In genomic region chr13:27168086-27168485, GRCh38 we compare ENCODE assay signal across 11 cellular contexts. TPM values are rescaled to one million over a fixed set of nuclear protein-coding genes. Genes with fewer than 3 reads are reported as not detected.
A peak's percentile ranks its signal among the peaks of the same experiment; 100 is the strongest.
DNase-seq lines count a peak whose midpoint lies in the region; ATAC-seq and TF ChIP-seq lines count a peak whose summit lies in the region.
"Had no signal": no experiment of that assay in that cellular context is flagged by ENCODE, and none has a peak within 500 bp of the region (broad histone marks: within the 10 kb centered on the region; RNA-seq: fewer than 3 reads in every experiment).

No MANE protein-coding gene starts in this region.

- H3K4me3 Mint-ChIP-seq in activated T-cell treated with anti-CD3 and anti-CD28 coated beads, Interleukin-2, amount 50 U/mL, for 24 hours = peak overlapping the region; percentile 95

- WGBS in hepatocyte (ENCODE audit: low lambda C conversion rate, missing lambda C conversion rate) = 79% methylated on average over 6 of the region's 6 CpGs
- 38% methylated on average over 6 of the region's 6 CpGs for WGBS in suprapubic skin

- H3K27me3 ChIP-seq in SU-DHL-6 (ENCODE audit: low read length) (no peaks in the 10 kb centered on the region), hepatocyte (no peaks in the 10 kb centered on the region), suprapubic skin (no peaks in the 10 kb centered on the region)
- H3K27me3 ChIP-seq: vagina had no signal

- TF ChIP-seq POLR2A in suprapubic skin (IDR thresholded peaks at IDR 0.05) = no peak

- H3K36me3 ChIP-seq in SU-DHL-6 (ENCODE audit: low read length) (no peaks in the 10 kb centered on the region), hepatocyte (replicated peaks; ENCODE audit: insufficient read depth, low read depth) (no peaks in the 10 kb centered on the region), suprapubic skin (no peaks in the 10 kb centered on the region)
- H3K36me3 ChIP-seq: vagina had no signal

- H3K27me3 Mint-ChIP-seq in activated T-cell treated with anti-CD3 and anti-CD28 coated beads, Interleukin-2, amount 50 U/mL, for 24 hours = no peaks in the 10 kb centered on the region

- no peak for TF ChIP-seq EP300 in suprapubic skin (IDR thresholded peaks at IDR 0.05)

- DNase-seq in activated T-cell treated with anti-CD3 and anti-CD28 coated beads, Interleukin-2, amount 50 U/mL, for 24 hours = no peak
- DNase-seq in activated T-cell treated with anti-CD3 and anti-CD28 coated beads for 4 hours (no peak), hepatocyte (ENCODE audit: low spot score) (no peak), suprapubic skin (ENCODE audit: low spot score in 2 of 2) (no peak), NCI-H1436 treated with DMSO at 0.1 percent for 48 hours (lab: John Stamatoyannopoulos, UW) (no peak)
- DNase-seq in stimulated activated CD4-positive, alpha-beta T cell treated with anti-CD3 and anti-CD28 coated beads, Interleukin-15, amount 100 ng/mL, for 24 hours = no peak
- DNase-seq: activated CD4-positive, alpha-beta T cell treated with anti-CD3 and anti-CD28 coated beads, Interleukin-2, amount 50 U/mL, for 4 hours; stimulated activated CD4-positive, alpha-beta T cell treated with anti-CD3 and anti-CD28 coated beads, Interleukin-2, amount 100 ng/mL, for 48 hours had no signal

- no peak for ATAC-seq in GM18868 (IDR thresholded peaks at IDR 0.05; ENCODE audit: unreplicated experiment)

- peaks cover 72% of the 10 kb centered on the region for H3K4me1 Mint-ChIP-seq in activated T-cell treated with anti-CD3 and anti-CD28 coated beads, Interleukin-2, amount 50 U/mL, for 24 hours (ENCODE audit: low read depth)

- peaks cover 27% of the 10 kb centered on the region for H3K36me3 Mint-ChIP-seq in activated T-cell treated with anti-CD3 and anti-CD28 coated beads, Interleukin-2, amount 50 U/mL, for 24 hours (ENCODE audit: low read depth)

- TF ChIP-seq CTCF in SU-DHL-6 (IDR thresholded peaks at IDR 0.05; ENCODE audit: insufficient read depth, low read length, poor library complexity, severe bottlenecking) (no peak), hepatocyte (IDR thresholded peaks at IDR 0.05; ENCODE audit: poor library complexity) (no peak), suprapubic skin (IDR thresholded peaks at IDR 0.05) (no peak)

- H3K9me3 Mint-ChIP-seq in activated T-cell treated with anti-CD3 and anti-CD28 coated beads, Interleukin-2, amount 50 U/mL, for 24 hours = no peaks in the 10 kb centered on the region

- H3K9me3 ChIP-seq in SU-DHL-6 (ENCODE audit: insufficient read depth, low read length) (no peaks in the 10 kb centered on the region), hepatocyte (ENCODE audit: low read depth) (no peaks in the 10 kb centered on the region), suprapubic skin (no peaks in the 10 kb centered on the region)
- H3K9me3 ChIP-seq: vagina had no signal

- H3K4me2 ChIP-seq in SU-DHL-6 (ENCODE audit: low read depth, low read length, poor library complexity, severe bottlenecking) (peak overlapping the region; percentile 2), hepatocyte (peak overlapping the region; percentile 78)

- no peak overlapping the region for H3K27ac ChIP-seq in SU-DHL-6 (ENCODE audit: low read depth, low read length)
- H3K27ac ChIP-seq in hepatocyte = no peak overlapping the region
- H3K27ac ChIP-seq in suprapubic skin = peak overlapping the region; percentile 64
- H3K27ac ChIP-seq: vagina had no signal

- H3K27ac Mint-ChIP-seq in activated T-cell treated with anti-CD3 and anti-CD28 coated beads, Interleukin-2, amount 50 U/mL, for 24 hours = peak overlapping the region; percentile 85

- peaks cover 53% of the 10 kb centered on the region for H4K20me1 ChIP-seq in SU-DHL-6 (ENCODE audit: low read depth, low read length)
- peaks cover 70% of the 10 kb centered on the region for H4K20me1 ChIP-seq in hepatocyte (ENCODE audit: insufficient read depth, poor library complexity, severe bottlenecking)

- H3K9me2 ChIP-seq in SU-DHL-6 (replicated peaks; ENCODE audit: insufficient read depth, low read length) (no peaks in the 10 kb centered on the region), hepatocyte (replicated peaks; ENCODE audit: insufficient read depth) (no peaks in the 10 kb centered on the region)

- H3K4me3 ChIP-seq in SU-DHL-6 (ENCODE audit: insufficient read depth, low read length, poor library complexity, severe bottlenecking) (no peak overlapping the region), hepatocyte (no peak overlapping the region), suprapubic skin (no peak overlapping the region)
- H3K4me3 ChIP-seq: vagina had no signal

- H2AFZ ChIP-seq in SU-DHL-6 (ENCODE audit: low read depth, low read length, severe bottlenecking) (no peak overlapping the region), hepatocyte (no peak overlapping the region)

- H3K9ac ChIP-seq in SU-DHL-6 (ENCODE audit: low read length) = no peak overlapping the region

- peaks cover 7% of the 10 kb centered on the region for H3F3A ChIP-seq in SU-DHL-6 (ENCODE audit: insufficient read depth)

- peaks cover 70% of the 10 kb centered on the region for H3K79me2 ChIP-seq in SU-DHL-6 (ENCODE audit: insufficient read depth, low read length)
- H3K79me2 ChIP-seq in hepatocyte = peaks cover 79% of the 10 kb centered on the region

- H3K4me1 ChIP-seq in hepatocyte (ENCODE audit: insufficient read depth) = peaks cover 21% of the 10 kb centered on the region
- H3K4me1 ChIP-seq in suprapubic skin = peaks cover 59% of the 10 kb centered on the region

RNA-seq across cellular contexts. Expression of gene USP12, which starts 3.5 kb away (rescaled TPM):
- total RNA-seq in hepatocyte = 26.4 and 33.7 TPM in 2 replicates
- polyA plus RNA-seq in hepatocyte = 15.4 and 17.5 TPM in 2 replicates
- 10 to 100 TPM; 26.4 to 50.7 (median 31.7) TPM for total RNA-seq in suprapubic skin
